20 cellular contexts compared by ENCODE assay signal in the genomic region with DNA sequence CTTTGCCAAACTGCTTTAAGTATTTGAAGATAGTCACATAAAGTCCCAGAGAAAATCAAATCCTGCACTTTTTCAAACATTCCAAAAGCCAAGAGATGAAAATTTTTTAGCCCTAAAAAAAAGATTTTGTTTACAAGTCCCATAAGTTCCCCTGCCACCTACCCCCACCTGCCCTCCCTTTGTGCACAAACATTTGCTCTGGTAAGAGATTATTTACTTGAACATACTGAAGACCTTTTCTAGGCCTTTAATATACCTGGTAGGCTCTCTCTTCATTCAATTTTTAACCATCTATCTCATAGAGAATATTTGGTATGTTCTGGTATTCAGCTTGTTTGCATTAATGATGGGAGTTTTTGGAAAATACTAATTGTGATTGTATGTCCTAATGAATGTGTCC.
"Had no signal": no experiment of that assay in that cellular context is flagged by ENCODE, and none has a peak within 500 bp of the region (broad histone marks: within the 10 kb centered on the region; RNA-seq: fewer than 3 reads in every experiment).

No MANE protein-coding gene starts in this region.

- H3K27ac ChIP-seq: coronary artery, lower lobe of right lung, pancreas, right atrium auricular region, sigmoid colon, stomach, tibial artery had no signal

- ATAC-seq: effector memory CD8-positive, alpha-beta T cell; left colon; left ventricle myocardium superior; natural killer cell; stimulated activated effector memory CD8-positive, alpha-beta T cell treated with anti-CD3 and anti-CD28 coated beads, Interleukin-12 subunit alpha, Interleukin-12 subunit beta, amount 100 ng/mL, for 72 hours had no signal

- H3K36me3 ChIP-seq: pancreas, right atrium auricular region, sigmoid colon, stomach, tibial artery had no signal

- DNase-seq: dermis blood vessel endothelial cell; effector memory CD8-positive, alpha-beta T cell; hypothalamus; immature natural killer cell; islet precursor cell; kidney glomerular epithelial cell; left colon; left ventricle myocardium superior; lower lobe of right lung; natural killer cell; pancreas; sigmoid colon; stimulated activated CD4-positive, alpha-beta T cell treated with anti-CD3 and anti-CD28 coated beads, Interleukin-2, amount 100 ng/mL, for 24 hours; stimulated activated CD4-positive, alpha-beta T cell treated with anti-CD3 and anti-CD28 coated beads, Interleukin-4, amount 100 ng/mL, for 24 hours; stimulated activated naive CD4-positive, alpha-beta T cell treated with Interleukin-2 at 50 U/mL for 16 hours; stomach; tibial artery had no signal

- H3K4me3 ChIP-seq: coronary artery, lower lobe of right lung, pancreas, right atrium auricular region, sigmoid colon, stomach, tibial artery had no signal

- H3K9me3 ChIP-seq: lower lobe of right lung, pancreas, right atrium auricular region, sigmoid colon, stomach, tibial artery had no signal
